In the genomic region with DNA sequence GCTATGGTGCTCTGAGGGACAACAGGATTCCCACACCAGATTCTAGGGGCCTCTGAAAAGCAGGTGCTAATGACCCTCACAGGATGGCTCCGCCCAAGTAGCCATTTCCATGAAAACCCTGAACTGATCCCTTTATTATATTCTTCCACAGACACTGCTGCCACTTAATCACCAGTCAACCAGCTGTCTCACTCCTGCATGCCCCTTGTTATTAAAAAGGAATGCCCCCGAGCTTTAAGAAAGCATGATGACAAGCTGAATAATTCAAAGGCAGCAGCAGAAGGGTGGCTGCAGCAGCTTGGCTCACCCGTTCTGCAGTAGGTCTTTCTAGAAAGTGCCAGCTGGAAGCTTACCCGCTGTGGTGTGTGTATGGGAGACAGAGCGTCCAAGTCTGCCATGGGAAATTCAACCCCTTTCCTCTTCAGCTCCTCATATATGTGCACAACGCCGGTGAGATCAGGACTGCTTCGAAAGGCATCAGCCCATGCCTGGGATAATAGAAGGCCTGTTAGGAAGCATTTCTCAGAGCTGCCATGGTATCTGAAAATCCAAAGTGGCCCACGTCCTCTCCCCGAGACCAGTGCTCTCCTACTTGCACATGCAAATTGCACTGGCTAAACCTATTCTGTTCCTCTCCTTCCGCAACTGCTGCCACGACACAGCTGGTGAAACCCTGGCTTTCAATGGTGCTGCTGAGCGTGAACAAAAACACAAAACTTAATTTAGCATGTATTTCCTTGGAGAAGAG, we compare ENCODE assay signal across 17 cellular contexts. TPM values are rescaled to one million over a fixed set of nuclear protein-coding genes. Genes with fewer than 3 reads are reported as not detected.
DNase-seq lines count a peak whose midpoint lies in the region; TF ChIP-seq lines count a peak whose summit lies in the region.
"Had no signal": no experiment of that assay in that cellular context is flagged by ENCODE, and none has a peak within 500 bp of the region (broad histone marks: within the 10 kb centered on the region; RNA-seq: fewer than 3 reads in every experiment).

No MANE protein-coding gene starts in this region.

- no peak overlapping the region for H3K4me3 ChIP-seq in thyroid gland (replicated peaks in 1 of 3)
- H3K4me3 ChIP-seq: BLaER1, esophagus muscularis mucosa had no signal

- H3K27ac ChIP-seq in thyroid gland, result peak overlapping the region; percentile 28 to 79 (median 61)
- H3K27ac ChIP-seq: BLaER1, esophagus muscularis mucosa had no signal

- intact Hi-C loops in thyroid gland (cut with DNase I), result no loop called here

- H3K9me3 ChIP-seq in thyroid gland, result no peaks in the 10 kb centered on the region
- H3K9me3 ChIP-seq: BLaER1, esophagus muscularis mucosa had no signal

- WGBS in thyroid gland, 2 donors, result 46 to 60% methylated on average over 13 of the region's 13 CpGs

- no peak for TF ChIP-seq CTCF in thyroid gland (IDR thresholded peaks at IDR 0.05)

- peaks cover 83 to 90% of the 10 kb centered on the region in 2 donors for H3K4me1 ChIP-seq in thyroid gland

- peaks cover 6 to 7% of the 10 kb centered on the region in 2 donors for H3K36me3 ChIP-seq in thyroid gland

- TF ChIP-seq POLR2A in thyroid gland (IDR thresholded peaks at IDR 0.05), result no peak

- no peaks in the 10 kb centered on the region for H3K27me3 ChIP-seq in thyroid gland
- H3K27me3 ChIP-seq: BLaER1, esophagus muscularis mucosa had no signal

- peak; percentile 9 for DNase-seq in NCI-H1694 treated with DMSO at 0.1 percent for 48 hours (lab: John Stamatoyannopoulos, UW)
- DNase-seq in NCI-H1694 (lab: John Stamatoyannopoulos, UW), result no peak
- peak; percentile 53 for DNase-seq in cerebellar cortex (ENCODE audit: low spot score)
- peak; percentile 42 for DNase-seq in myocyte (ENCODE audit: low read depth)
- peak; percentile 35 to 53 for DNase-seq in thyroid gland
- no peak for DNase-seq in NOMO-1 treated with dmso at 0.1 percent for 144 hours (lab: John Stamatoyannopoulos, UW; ENCODE audit: unreplicated experiment)
- no peak for DNase-seq in A172 (ENCODE audit: low spot score)
- no peak for DNase-seq in Kasumi-1 (lab: John Stamatoyannopoulos, UW)
- DNase-seq: activated CD4-positive, alpha-beta T cell treated with anti-CD3 and anti-CD28 coated beads, Interleukin-2, amount 50 U/mL, for 1 hour; activated CD8-positive, alpha-beta memory T cell treated with anti-CD3 and anti-CD28 coated beads, Interleukin-2, amount 50 U/mL, for 48 hours; activated gamma-delta T cell; Calu3; central memory CD4-positive, alpha-beta T cell; effector CD8-positive, alpha-beta T cell; GDM1 had no signal

RNA-seq across cellular contexts. Expression of a gene that starts 47.7 kb away (rescaled TPM):
- 153 and 348 TPM in 2 replicates for total RNA-seq in myocyte
- 82.8 TPM for polyA plus RNA-seq in myocyte (2012)
- 10 to 100 TPM; 44.6 to 89.4 (median 63.0) TPM for total RNA-seq in thyroid gland
- 92.5 and 132 TPM in 2 replicates for total RNA-seq in A172 (2014; rRNA removed; shearing (Covaris generic))

Comparison
In these comparisons a context has a peak if more than half of its experiments do, and no peak if none do; other contexts are left out.
1. DNase-seq: peak in NCI-H1694 treated with DMSO at 0.1 percent for 48 hours (single experiment), cerebellar cortex (single experiment), myocyte (single experiment) and thyroid gland (2 of 2); none in NCI-H1694 (single experiment), NOMO-1 treated with dmso at 0.1 percent for 144 hours (single experiment), A172 (single experiment) and Kasumi-1 (0 of 2).